ENCODE assay signal across 2 cellular contexts in the genomic region with DNA sequence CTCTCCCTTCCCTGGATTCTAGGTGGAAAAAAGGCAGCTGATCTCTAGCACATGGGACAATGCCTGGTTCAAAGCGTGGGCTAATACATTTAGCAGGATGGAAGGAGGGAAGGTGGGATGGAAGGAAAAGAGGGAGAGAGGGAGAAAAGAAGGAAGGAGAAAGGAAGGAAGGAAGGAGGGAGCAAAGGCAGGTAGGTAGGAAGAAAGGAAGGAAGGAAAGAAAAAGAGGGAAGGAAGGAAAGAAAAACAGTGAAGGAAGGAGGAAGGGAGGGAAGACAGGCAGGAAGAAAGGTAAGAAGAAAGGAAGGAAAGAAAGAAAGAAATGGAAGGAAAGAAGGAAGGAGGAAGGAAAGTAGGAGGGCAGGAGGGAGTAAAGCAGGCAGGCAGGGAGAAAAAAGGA.
TF ChIP-seq lines count a peak whose summit lies in the region.

No MANE protein-coding gene starts in this region.

TF ChIP-seq in SK-N-SH, 30 proteins besides CTCF, POLR2A, EP300 and RAD21 (continued from another document):
- TF ChIP-seq TCF12 (IDR thresholded peaks at IDR 0.05) (no peak), YY1 (IDR thresholded peaks at IDR 0.05; ENCODE audit: low read depth) (no peak), ELF1 (IDR thresholded peaks at IDR 0.05) (no peak), POLR2AphosphoS5 (IDR thresholded peaks at IDR 0.05; ENCODE audit: low read depth, low read length) (no peak), GATA2 (CRISPR knock-in tag; IDR thresholded peaks at IDR 0.05) (no peak), FOXM1 (IDR thresholded peaks at IDR 0.05; ENCODE audit: low read depth) (no peak), TAF1 (IDR thresholded peaks at IDR 0.05; ENCODE audit: borderline replicate concordance, low read depth, low read length) (no peak), CHD2 (IDR thresholded peaks at IDR 0.05; ENCODE audit: low read length, partially characterized antibody) (no peak), ZBTB33 (IDR thresholded peaks at IDR 0.05; ENCODE audit: borderline replicate concordance, low read depth) (no peak), REST (IDR thresholded peaks at IDR 0.05; ENCODE audit: low read depth, low read length) (no peak), FOXJ3 (CRISPR knock-in tag; IDR thresholded peaks at IDR 0.05) (no peak), USF1 (IDR thresholded peaks at IDR 0.05; ENCODE audit: borderline replicate concordance, low read depth) (no peak), NFIC (IDR thresholded peaks at IDR 0.05; ENCODE audit: borderline replicate concordance) (no peak), RXRA (IDR thresholded peaks at IDR 0.05; ENCODE audit: borderline replicate concordance, low read depth) (no peak), MAX (IDR thresholded peaks at IDR 0.05; ENCODE audit: low read depth) (no peak), EZH2phosphoT487 (IDR thresholded peaks at IDR 0.05; ENCODE audit: borderline replicate concordance, low read depth) (no peak)

TF ChIP-seq in SK-N-SH treated with all-trans-retinoic acid at 6 μM for 48 hours, 23 proteins besides CTCF, POLR2A, EP300 and RAD21 (continued from another document):
- TF ChIP-seq TSHZ2 (CRISPR knock-in tag; IDR thresholded peaks at IDR 0.05): no peak
